Comparison of ENCODE assay signal across 8 cellular contexts in genomic region chr11:45848654-45849081, GRCh38. TPM values are rescaled to one million over a fixed set of nuclear protein-coding genes. Genes with fewer than 3 reads are reported as not detected.
DNase-seq lines count a peak whose midpoint lies in the region; ATAC-seq and TF ChIP-seq lines count a peak whose summit lies in the region.

No MANE protein-coding gene starts in this region.

- H3K27me3 ChIP-seq in HUES6 (ENCODE audit: control insufficient read depth, insufficient read depth, low read length): peaks cover 27% of the 10 kb centered on the region
- H3K27me3 ChIP-seq in naive thymus-derived CD4-positive, alpha-beta T cell (ENCODE audit: control insufficient read depth in 2 of 2, insufficient read depth in 2 of 2, low read length in 2 of 2): no peaks in the 10 kb centered on the region

- no peak for DNase-seq in AG04449 (ENCODE audit: low read depth, low spot score)
- no peak for DNase-seq in choroid plexus epithelial cell (ENCODE audit: low read depth)
- no peak for DNase-seq in naive thymus-derived CD4-positive, alpha-beta T cell
- no peak for DNase-seq in NCI-H774 (lab: John Stamatoyannopoulos, UW)
- no peak for DNase-seq in activated CD8-positive, alpha-beta memory T cell treated with anti-CD3 and anti-CD28 coated beads, Interleukin-2, amount 50 U/mL, for 48 hours

- no peak overlapping the region for H3K27ac ChIP-seq in HUES6 (ENCODE audit: low read depth, low read length)
- no peak overlapping the region for H3K27ac ChIP-seq in naive thymus-derived CD4-positive, alpha-beta T cell (ENCODE audit: low read depth, low read length)

- peaks cover 0 to 14% (median 0%) of the 10 kb centered on the region in 5 donors for H3K27me3 Mint-ChIP-seq in naive thymus-derived CD4-positive, alpha-beta T cell

- no peak for ATAC-seq in naive thymus-derived CD4-positive, alpha-beta T cell
- ATAC-seq in GM19463 (IDR thresholded peaks at IDR 0.05; ENCODE audit: unreplicated experiment) (no peak), GM18909 (IDR thresholded peaks at IDR 0.05; ENCODE audit: poor library complexity, unreplicated experiment) (no peak)

- CTCF ChIA-PET in AG04449 (lab: Yijun Ruan, JAX): no interaction called here
- CTCF ChIA-PET in naive thymus-derived CD4-positive, alpha-beta T cell (lab: Charles Lee): no interaction called here

- intact Hi-C loops in naive thymus-derived CD4-positive, alpha-beta T cell (cut with micrococcal nuclease): loop anchor here (1.0 to 10.0 kb wide), 4 partner anchors 37 to 1794 kb away; partner anchors contain the start of genes MAPK8IP1 (in 1 of the 2) and MTCH2 (in 1 of the 2)

- no peaks in the 10 kb centered on the region for H3K9me3 ChIP-seq in HUES6 (ENCODE audit: control insufficient read depth, insufficient read depth, low read depth, low read length)
- no peaks in the 10 kb centered on the region for H3K9me3 ChIP-seq in naive thymus-derived CD4-positive, alpha-beta T cell (ENCODE audit: control insufficient read depth in 2 of 3, low read length in 3 of 3)

- H3K4me3 ChIP-seq in AG04449 (ENCODE audit: low read depth, low read length): peak overlapping the region; percentile 95
- H3K4me3 ChIP-seq in HUES6 (ENCODE audit: low read depth, low read length): peak overlapping the region; percentile 93; the same call in 1 of the 2 replicates
- peak overlapping the region; percentile 91 for H3K4me3 ChIP-seq in choroid plexus epithelial cell (ENCODE audit: low read depth, low read length)
- H3K4me3 ChIP-seq in naive thymus-derived CD4-positive, alpha-beta T cell (ENCODE audit: low read length): peak overlapping the region; percentile 85

- no peaks in the 10 kb centered on the region for H3K36me3 ChIP-seq in HUES6 (ENCODE audit: control insufficient read depth, insufficient read depth, low read length)
- peaks cover 0 to 6% (median 0%) of the 10 kb centered on the region in 3 experiments for H3K36me3 ChIP-seq in naive thymus-derived CD4-positive, alpha-beta T cell (ENCODE audit: control insufficient read depth in 2 of 3, insufficient read depth in 3 of 3, low read length in 3 of 3)

- peaks cover 27% of the 10 kb centered on the region for H3K4me1 ChIP-seq in HUES6 (ENCODE audit: control insufficient read depth, insufficient read depth, low read length)
- H3K4me1 ChIP-seq in naive thymus-derived CD4-positive, alpha-beta T cell (ENCODE audit: control insufficient read depth in 2 of 2, insufficient read depth in 2 of 2, low read length in 2 of 2): peaks cover 16 to 30% of the 10 kb centered on the region in 2 donors

- peak overlapping the region in 6 of 9 donors; percentile 58 to 97 (median 81) for H3K27ac Mint-ChIP-seq in naive thymus-derived CD4-positive, alpha-beta T cell

- peaks cover 35 to 69% (median 57%) of the 10 kb centered on the region in 7 donors for H3K4me1 Mint-ChIP-seq in naive thymus-derived CD4-positive, alpha-beta T cell

- H3K9ac ChIP-seq in HUES6 (ENCODE audit: low read length): no peak overlapping the region

- TF ChIP-seq CTCF in AG04449 (IDR thresholded peaks at IDR 0.05; ENCODE audit: insufficient read depth, low read length, missing control alignments) (no peak), choroid plexus epithelial cell (conservative IDR thresholded peaks at IDR 0.05; ENCODE audit: low read depth, low read length) (no peak)

- POLR2A ChIA-PET in AG04449 (lab: Yijun Ruan, JAX): interaction anchor here (0.6 kb wide), 1 partner anchor 391 kb away, joined by 3 read pairs; no protein-coding TSS in a partner anchor
- POLR2A ChIA-PET in naive thymus-derived CD4-positive, alpha-beta T cell (lab: Charles Lee): no interaction called here

- H3K4me3 Mint-ChIP-seq in naive thymus-derived CD4-positive, alpha-beta T cell: peak overlapping the region; percentile 78 to 96 (median 90)

- H3K36me3 Mint-ChIP-seq in naive thymus-derived CD4-positive, alpha-beta T cell: peaks cover 0 to 8% (median 5%) of the 10 kb centered on the region in 5 donors

- H3K9me3 Mint-ChIP-seq in naive thymus-derived CD4-positive, alpha-beta T cell: peaks cover 0 to 2% (median 0%) of the 10 kb centered on the region in 11 donors

RNA-seq across cellular contexts. Expression of gene CRY2, which starts 1.4 kb away (rescaled TPM):
- 100 to 1,000 TPM in 2 of 5 experiments, 10 to 100 TPM in 3; 31.1 to 202 (median 66.9) TPM for total RNA-seq in naive thymus-derived CD4-positive, alpha-beta T cell
- 10 to 100 TPM; 26.9 to 36.0 TPM for polyA plus RNA-seq in naive thymus-derived CD4-positive, alpha-beta T cell

RNA-seq across cellular contexts. Expression of gene MAPK8IP1, which starts 36.8 kb away (rescaled TPM):
- total RNA-seq in naive thymus-derived CD4-positive, alpha-beta T cell: 1 to 10 TPM in 2 of 5 experiments, under 1 TPM in 3; 0.65 to 7.0 (median 0.92) TPM
- not detected for polyA plus RNA-seq in naive thymus-derived CD4-positive, alpha-beta T cell

RNA-seq across cellular contexts. Expression of gene SLC35C1, which starts 43.7 kb away (rescaled TPM):
- 10 to 100 TPM in 4 of 5 experiments, 1 to 10 TPM in 1; 7.9 to 22.8 (median 14.2) TPM for total RNA-seq in naive thymus-derived CD4-positive, alpha-beta T cell
- 10 to 100 TPM; 10.3 to 13.9 TPM for polyA plus RNA-seq in naive thymus-derived CD4-positive, alpha-beta T cell

RNA-seq across cellular contexts. Expression of gene FREY1, which starts 58.4 kb away (rescaled TPM):
- total RNA-seq in naive thymus-derived CD4-positive, alpha-beta T cell: 1 to 10 TPM; 3.4 to 8.2 (median 4.6) TPM
- not detected for polyA plus RNA-seq in naive thymus-derived CD4-positive, alpha-beta T cell
